ENCODE assay signal across 8 cellular contexts in the genomic region with DNA sequence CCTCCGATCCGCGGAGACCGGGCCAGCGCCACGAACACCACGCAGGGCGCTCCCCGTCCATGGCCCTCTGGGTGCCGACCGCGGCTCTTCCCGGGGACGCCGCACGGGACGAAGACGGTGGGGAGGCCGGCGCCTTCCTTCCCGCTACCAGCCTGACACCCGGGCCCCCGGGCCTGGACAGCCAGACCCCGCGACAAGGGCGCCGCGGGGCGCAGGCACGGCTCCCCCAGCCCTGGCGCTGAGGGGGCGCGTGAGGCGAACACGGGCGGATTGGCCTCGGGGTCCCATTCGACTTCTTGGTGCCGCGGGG. TPM values are rescaled to one million over a fixed set of nuclear protein-coding genes. Genes with fewer than 3 reads are reported as not detected.
DNase-seq lines count a peak whose midpoint lies in the region; ATAC-seq and TF ChIP-seq lines count a peak whose summit lies in the region.

No MANE protein-coding gene starts in this region.

- DNase-seq in AG04450 (ENCODE audit: low read depth, low spot score): no peak
- DNase-seq in colonic mucosa: no peak
- DNase-seq in nephron progenitor cell: no peak
- no peak for DNase-seq in stimulated activated CD4-positive, alpha-beta T cell treated with anti-CD3 and anti-CD28 coated beads, Interleukin-2, amount 100 ng/mL, for 48 hours
- no peak for DNase-seq in NAMALWA (ENCODE audit: low spot score)
- DNase-seq in NCI-H82 (lab: John Stamatoyannopoulos, UW): no peak

- H3K27me3 Mint-ChIP-seq in nephron progenitor cell (ENCODE audit: low read depth, poor library complexity): peaks cover 28% of the 10 kb centered on the region

- no peak for ATAC-seq in HG02981 (IDR thresholded peaks at IDR 0.05; ENCODE audit: unreplicated experiment)

- H3K4me3 Mint-ChIP-seq in nephron progenitor cell: peak overlapping the region; percentile 58

- CTCF ChIA-PET in AG04450 (lab: Charles Lee): interaction anchor here (1.3 kb wide), 1 partner anchor 25 kb away, joined by 4 read pairs; no protein-coding TSS in a partner anchor

- no peaks in the 10 kb centered on the region for H3K9me3 Mint-ChIP-seq in nephron progenitor cell

- intact Hi-C loops in colonic mucosa (cut with DNase I): no loop called here

- peak overlapping the region; percentile 83 for H2AFZ ChIP-seq in Loucy (ENCODE audit: low read length)

- H3K9ac ChIP-seq in Loucy (ENCODE audit: low read depth, low read length, poor library complexity, severe bottlenecking): peak overlapping the region; percentile 97
- peak overlapping the region in 1 of 2 donors; percentile 26 for H3K9ac ChIP-seq in colonic mucosa (ENCODE audit: low read depth in 2 of 2, low read length in 2 of 2)

- peaks cover 4% of the 10 kb centered on the region; the same call in 1 of the 2 replicates for H3K9me3 ChIP-seq in AG04450 (ENCODE audit: control insufficient read depth, insufficient read depth, low read length)
- no peaks in the 10 kb centered on the region for H3K9me3 ChIP-seq in Loucy (ENCODE audit: insufficient read depth, low read depth, low read length)
- H3K9me3 ChIP-seq in colonic mucosa: no peaks in the 10 kb centered on the region

- peak overlapping the region; percentile 98 for H3K4me2 ChIP-seq in Loucy (ENCODE audit: low read depth, low read length, poor library complexity, severe bottlenecking)

- 0 out of 2 replicates have a peak overlapping the region, but pooled peaks have one; percentile 2 for H3K4me3 ChIP-seq in AG04450 (ENCODE audit: low read depth, low read length)
- peak overlapping the region; percentile 100 for H3K4me3 ChIP-seq in Loucy (ENCODE audit: low read length, poor library complexity, severe bottlenecking)
- peak overlapping the region; percentile 97 for H3K4me3 ChIP-seq in colonic mucosa

- H3K27ac ChIP-seq in AG04450 (ENCODE audit: low read depth, low read length) (no peak overlapping the region), colonic mucosa (no peak overlapping the region)

- peaks cover 14% of the 10 kb centered on the region for H3K36me3 Mint-ChIP-seq in nephron progenitor cell (ENCODE audit: low read depth)

- peaks cover 29% of the 10 kb centered on the region for H3K79me2 ChIP-seq in Loucy (ENCODE audit: insufficient read depth, low read length)

- H3K36me3 ChIP-seq in Loucy (ENCODE audit: insufficient read depth, low read length) (peaks cover 14% of the 10 kb centered on the region; the same call in 1 of the 2 replicates), colonic mucosa (no peaks in the 10 kb centered on the region)

- H3K9me2 ChIP-seq in Loucy (replicated peaks; ENCODE audit: low read depth, low read length): no peaks in the 10 kb centered on the region

- no peak overlapping the region for H3K27ac Mint-ChIP-seq in nephron progenitor cell

- H3K4me1 Mint-ChIP-seq in nephron progenitor cell: peaks cover 16% of the 10 kb centered on the region

- TF ChIP-seq CTCF in AG04450 (IDR thresholded peaks at IDR 0.05; ENCODE audit: low read depth, low read length) (no peak), Loucy (conservative IDR thresholded peaks at IDR 0.05; ENCODE audit: low read length) (no peak), colonic mucosa (IDR thresholded peaks at IDR 0.05) (no peak), nephron progenitor cell (IDR thresholded peaks at IDR 0.05) (no peak)

- no peaks in the 10 kb centered on the region for H3F3A ChIP-seq in Loucy (ENCODE audit: low read depth)

- peaks cover 15% of the 10 kb centered on the region for H3K4me1 ChIP-seq in Loucy (ENCODE audit: insufficient read depth, low read length, poor library complexity, severe bottlenecking)
- no peaks in the 10 kb centered on the region for H3K4me1 ChIP-seq in colonic mucosa

- peaks cover 14% of the 10 kb centered on the region for H4K20me1 ChIP-seq in Loucy (ENCODE audit: insufficient read depth, low read length, poor library complexity, severe bottlenecking)

- POLR2A ChIA-PET in AG04450 (lab: Yijun Ruan, JAX): no interaction called here

- no peaks in the 10 kb centered on the region for H3K27me3 ChIP-seq in AG04450 (ENCODE audit: control insufficient read depth, insufficient read depth, low read length)
- no peaks in the 10 kb centered on the region for H3K27me3 ChIP-seq in Loucy (ENCODE audit: insufficient read depth, low read length, poor library complexity, severe bottlenecking)
- H3K27me3 ChIP-seq in colonic mucosa: no peaks in the 10 kb centered on the region

RNA-seq across cellular contexts. Expression of a gene that starts 0.6 kb away (rescaled TPM):
- 36.1 and 41.7 TPM in 2 replicates for polyA plus RNA-seq in AG04450 (2011; rRNA removed)
- polyA minus RNA-seq in AG04450 (2011; rRNA and poly(A)+ RNA removed): 42.0 and 54.6 TPM in 2 replicates
- 100 to 1,000 TPM in 1 of 2 donors, 10 to 100 TPM in 1; 46.9 to 127 TPM for total RNA-seq in colonic mucosa

RNA-seq across cellular contexts. Expression of a gene that starts 0.7 kb away (rescaled TPM):
- polyA plus RNA-seq in AG04450 (2011; rRNA removed): 5.5 and 9.7 TPM in 2 replicates
- 1.7 and 3.5 TPM in 2 replicates for polyA minus RNA-seq in AG04450 (2011; rRNA and poly(A)+ RNA removed)
- 10 to 100 TPM in 1 of 2 donors, 1 to 10 TPM in 1; 9.9 to 16.7 TPM for total RNA-seq in colonic mucosa

RNA-seq across cellular contexts. Expression of a gene that starts 6.6 kb away (rescaled TPM):
- polyA plus RNA-seq in AG04450 (2011; rRNA removed): 0.06 and 0.15 TPM in 2 replicates
- polyA minus RNA-seq in AG04450 (2011; rRNA and poly(A)+ RNA removed): 0.09 and 0.14 TPM in 2 replicates
- total RNA-seq in colonic mucosa: under 1 TPM; 0.61 to 0.64 TPM

RNA-seq across cellular contexts. Expression of a gene that starts 22.2 kb away (rescaled TPM):
- not detected in 2 replicates for polyA plus RNA-seq in AG04450 (2011; rRNA removed)
- polyA minus RNA-seq in AG04450 (2011; rRNA and poly(A)+ RNA removed): 0.37 TPM in 1 of 2 replicates, not detected in the other
- total RNA-seq in colonic mucosa: not detected

RNA-seq across cellular contexts. Expression of a gene that starts 36.0 kb away (rescaled TPM):
- polyA plus RNA-seq in AG04450 (2011; rRNA removed): 1.6 and 2.1 TPM in 2 replicates
- polyA minus RNA-seq in AG04450 (2011; rRNA and poly(A)+ RNA removed): 1.3 and 1.5 TPM in 2 replicates
- 1 to 10 TPM; 3.0 to 4.2 TPM for total RNA-seq in colonic mucosa

Comparison
In these comparisons a context has a peak if more than half of its experiments do, and no peak if none do; other contexts are left out.
1. H3K4me3 ChIP-seq: peak in every context shown above with its lines; median percentile 100 in Loucy; 97 in colonic mucosa; 2 in AG04450.